ENCODE assay signal across 15 cellular contexts in genomic region chr12:122208073-122208820, GRCh38. TPM values are rescaled to one million over a fixed set of nuclear protein-coding genes. Genes with fewer than 3 reads are reported as not detected.
"Had no signal": no experiment of that assay in that cellular context is flagged by ENCODE, and none has a peak within 500 bp of the region (broad histone marks: within the 10 kb centered on the region; RNA-seq: fewer than 3 reads in every experiment).

No MANE protein-coding gene starts in this region.

- H3K27me3 ChIP-seq: thyroid gland had no signal

- ATAC-seq: lower lobe of right lung, T-cell had no signal

- H3K9me3 Mint-ChIP-seq: activated naive CD8-positive, alpha-beta T cell treated with anti-CD3 and anti-CD28 coated beads for 36 hours; immature natural killer cell; naive B cell; T-cell had no signal

- H3K9me3 ChIP-seq: esophagus squamous epithelium, lower lobe of right lung, neutrophil, thyroid gland had no signal

- H3K4me3 ChIP-seq: esophagus squamous epithelium, lower lobe of right lung, thyroid gland had no signal

- DNase-seq: activated CD4-positive, alpha-beta T cell treated with anti-CD3 and anti-CD28 coated beads for 48 hours; activated effector memory CD4-positive, alpha-beta T cell treated with anti-CD3 and anti-CD28 coated beads, Interleukin-2, amount 50 U/mL, for 16 hours; activated naive CD8-positive, alpha-beta T cell treated with anti-CD3 and anti-CD28 coated beads for 36 hours; aorta; esophagus squamous epithelium; foreskin fibroblast; immature natural killer cell; lower lobe of right lung; naive B cell; small intestine; T-cell; thyroid gland; WERI-Rb-1 had no signal

- H3K27ac ChIP-seq: esophagus squamous epithelium, lower lobe of right lung, neutrophil, thyroid gland, WERI-Rb-1 had no signal

- H3K27ac Mint-ChIP-seq: activated naive CD8-positive, alpha-beta T cell treated with anti-CD3 and anti-CD28 coated beads for 36 hours had no signal

- H3K4me3 Mint-ChIP-seq: activated naive CD8-positive, alpha-beta T cell treated with anti-CD3 and anti-CD28 coated beads for 36 hours; immature natural killer cell; T-cell had no signal

RNA-seq across cellular contexts. Expression of gene B3GNT4, which starts 4.7 kb away (rescaled TPM):
- total RNA-seq: aorta had no signal

RNA-seq across cellular contexts. Expression of gene LRRC43, which starts 25.3 kb away (rescaled TPM):
- total RNA-seq: aorta had no signal
- polyA plus RNA-seq: aorta had no signal

RNA-seq across cellular contexts. Expression of gene IL31, which starts 34.2 kb away (rescaled TPM):
- total RNA-seq: activated naive CD8-positive, alpha-beta T cell treated with anti-CD3 and anti-CD28 coated beads for 36 hours; aorta; bronchial epithelial cell; esophagus squamous epithelium; lower lobe of right lung; T-cell; thyroid gland had no signal
- polyA plus RNA-seq: aorta, immature natural killer cell, small intestine had no signal
